13 cellular contexts compared by ENCODE assay signal in genomic region chr22:36205573-36205972, GRCh38. TPM values are rescaled to one million over a fixed set of nuclear protein-coding genes. Genes with fewer than 3 reads are reported as not detected.
DNase-seq lines count a peak whose midpoint lies in the region; ATAC-seq, FAIRE-seq and TF ChIP-seq lines count a peak whose summit lies in the region.
"Not testable (repeated sequence)": the region's sequence is repeated elsewhere in the genome, so short reads cannot be mapped to it uniquely, and the experiment has no call there.
"Had no signal": no experiment of that assay in that cellular context is flagged by ENCODE, and none has a peak within 500 bp of the region (broad histone marks: within the 10 kb centered on the region; RNA-seq: fewer than 3 reads in every experiment).

No MANE protein-coding gene starts in this region.

- peak overlapping the region; percentile 59 for H3K4me2 ChIP-seq in BLaER1
- H3K4me2 ChIP-seq in astrocyte (ENCODE audit: low read length); HepG2 (ENCODE audit: low read depth, low read length): not testable (repeated sequence)

- not testable (repeated sequence) for H3K27ac Mint-ChIP-seq in astrocyte (ENCODE audit: unreplicated experiment)
- peak overlapping the region; percentile 25 for H3K27ac Mint-ChIP-seq in stimulated activated memory B cell treated with anti-CD40 and anti-IgM and Interleukin-4, amounts not matched to agents 10 μg/mL and 1 μg/mL and 100 μg/mL, for 72 hours
- peak overlapping the region; percentile 28 for H3K27ac Mint-ChIP-seq in type B pancreatic cell

- H4K20me1 ChIP-seq in BLaER1; astrocyte (ENCODE audit: insufficient read depth, low read length); HepG2 (ENCODE audit: insufficient read depth, low read length): not testable (repeated sequence)

- H3K79me2 ChIP-seq in astrocyte (ENCODE audit: insufficient read depth, low read length); HepG2 (ENCODE audit: insufficient read depth, low read length): not testable (repeated sequence)

- CTCF ChIA-PET in HepG2 (lab: Yijun Ruan, JAX; ENCODE audit: low intra/inter-chr PET ratio, low total read pairs), result not testable (repeated sequence)

- not testable (repeated sequence) for H2AFZ ChIP-seq in astrocyte (ENCODE audit: low read depth, low read length); HepG2 (ENCODE audit: low read length)

- peaks cover 23% of the 10 kb centered on the region for H3K9me3 ChIP-seq in BLaER1
- not testable (repeated sequence) for H3K9me3 ChIP-seq in astrocyte (ENCODE audit: insufficient read depth, low read depth, low read length); HepG2 (ENCODE audit: low read length)

- in situ Hi-C loops in HepG2 (cut with HindIII; ENCODE audit: extremely low pct_ligation_motif_present, low pct_unique_long_range_greater_than_20kb), result not testable (repeated sequence)

- TF ChIP-seq CTCF in astrocyte (IDR thresholded peaks at IDR 0.05; ENCODE audit: insufficient read depth, low read depth, low read length); bronchial epithelial cell (IDR thresholded peaks at IDR 0.05; ENCODE audit: insufficient read depth, low read length, severe bottlenecking); HepG2 (CRISPR knock-in tag; IDR thresholded peaks at IDR 0.05); type B pancreatic cell (conservative IDR thresholded peaks at IDR 0.05): not testable (repeated sequence)

- DNase-seq in GM12891 (ENCODE audit: insufficient read length, low spot score); astrocyte (ENCODE audit: low read depth); bronchial epithelial cell (ENCODE audit: low read depth); HepG2 (ENCODE audit: low spot score); type B pancreatic cell (ENCODE audit: extremely low spot score, unreplicated experiment): not testable (repeated sequence)

- peaks cover 14% of the 10 kb centered on the region for H3K9me3 Mint-ChIP-seq in astrocyte (ENCODE audit: unreplicated experiment)
- not testable (repeated sequence) for H3K9me3 Mint-ChIP-seq in stimulated activated memory B cell treated with anti-CD40 and anti-IgM and Interleukin-4, amounts not matched to agents 10 μg/mL and 1 μg/mL and 100 μg/mL, for 72 hours; type B pancreatic cell

- H3K4me3 ChIP-seq in BLaER1; astrocyte (ENCODE audit: insufficient read depth, low read depth, low read length); bronchial epithelial cell (ENCODE audit: low read depth, low read length); HepG2 (replicated peaks in 1 of 3; ENCODE audit: insufficient read depth in 1 of 3, low read depth in 2 of 3, low read length in 3 of 3): not testable (repeated sequence)

- not testable (repeated sequence) for H3K36me3 ChIP-seq in BLaER1; astrocyte (ENCODE audit: insufficient read depth, low read length); bronchial epithelial cell (ENCODE audit: control insufficient read depth, insufficient read depth, low read length); HepG2 (replicated peaks in 1 of 2; ENCODE audit: control insufficient read depth in 1 of 2, insufficient read depth in 2 of 2, low read length in 2 of 2)

- not testable (repeated sequence) for TF ChIP-seq RAD21 in HepG2 (CRISPR knock-in tag; IDR thresholded peaks at IDR 0.05)

- H3K36me3 Mint-ChIP-seq in astrocyte (ENCODE audit: low read depth, unreplicated experiment); stimulated activated memory B cell treated with anti-CD40 and anti-IgM and Interleukin-4, amounts not matched to agents 10 μg/mL and 1 μg/mL and 100 μg/mL, for 72 hours; type B pancreatic cell: not testable (repeated sequence)

- ATAC-seq in HepG2, result peak; percentile 26; the same call in 1 of the 3 replicates
- ATAC-seq in stimulated activated memory B cell treated with anti-CD40 and anti-IgM and Interleukin-4, amounts not matched to agents 10 μg/mL and 1 μg/mL and 100 μg/mL, for 72 hours, result not testable (repeated sequence)

- TF ChIP-seq POLR2A in GM12891 (IDR thresholded peaks at IDR 0.05; ENCODE audit: low read depth, low read length); HepG2 (IDR thresholded peaks at IDR 0.05; ENCODE audit: insufficient read depth in 1 of 2, low read depth in 2 of 2, low read length in 2 of 2): not testable (repeated sequence)

- 14% methylated on average over 4 of the region's 5 CpGs for WGBS in HepG2 (ENCODE audit: low lambda C conversion rate)

- not testable (repeated sequence) for H3K27me3 ChIP-seq in BLaER1; astrocyte (ENCODE audit: insufficient read depth, low read length); bronchial epithelial cell (ENCODE audit: control insufficient read depth, insufficient read depth, low read length); HepG2 (ENCODE audit: control insufficient read depth in 1 of 2, insufficient read depth in 2 of 2, low read length in 2 of 2)

- TF ChIP-seq EP300 in HepG2 (IDR thresholded peaks at IDR 0.05; ENCODE audit: low read depth in 2 of 2, low read length in 2 of 2); HepG2 (CRISPR knock-in tag; IDR thresholded peaks at IDR 0.05; ENCODE audit: borderline replicate concordance): not testable (repeated sequence)

- H3K4me1 Mint-ChIP-seq in astrocyte (ENCODE audit: low read depth, unreplicated experiment), result not testable (repeated sequence)
- H3K4me1 Mint-ChIP-seq in stimulated activated memory B cell treated with anti-CD40 and anti-IgM and Interleukin-4, amounts not matched to agents 10 μg/mL and 1 μg/mL and 100 μg/mL, for 72 hours, result peaks cover 11% of the 10 kb centered on the region
- H3K4me1 Mint-ChIP-seq in type B pancreatic cell (ENCODE audit: unreplicated experiment), result peaks cover 39% of the 10 kb centered on the region

- H3K27ac ChIP-seq in BLaER1; astrocyte (ENCODE audit: low read depth, low read length); HepG2 (ENCODE audit: extremely low read length, insufficient read depth, low read length): not testable (repeated sequence)

- H3K4me1 ChIP-seq in BLaER1, result peaks cover 24% of the 10 kb centered on the region
- H3K4me1 ChIP-seq in astrocyte (ENCODE audit: insufficient read depth, low read length), result not testable (repeated sequence)
- H3K4me1 ChIP-seq in HepG2 (ENCODE audit: insufficient read depth, low read length), result peaks cover 78% of the 10 kb centered on the region

- POLR2A ChIA-PET in HepG2 (lab: Yijun Ruan, JAX), result not testable (repeated sequence)

- H3K27me3 Mint-ChIP-seq in astrocyte (ENCODE audit: low read depth, unreplicated experiment), result peaks cover 29% of the 10 kb centered on the region
- peaks cover 30% of the 10 kb centered on the region for H3K27me3 Mint-ChIP-seq in stimulated activated memory B cell treated with anti-CD40 and anti-IgM and Interleukin-4, amounts not matched to agents 10 μg/mL and 1 μg/mL and 100 μg/mL, for 72 hours
- not testable (repeated sequence) for H3K27me3 Mint-ChIP-seq in type B pancreatic cell

- H3K9ac ChIP-seq in BLaER1; astrocyte (ENCODE audit: low read length); HepG2 (ENCODE audit: insufficient read depth, low read depth, low read length): not testable (repeated sequence)

- peak; percentile 70 for FAIRE-seq in GM12891 (lab: Jason Lieb, UNC)
- FAIRE-seq in astrocyte (lab: Jason Lieb, UNC), result not testable (repeated sequence)
- peak; percentile 18 for FAIRE-seq in bronchial epithelial cell (lab: Jason Lieb, UNC)
- FAIRE-seq in HepG2 (lab: Jason Lieb, UNC), result peak; percentile 71

- H3K4me3 Mint-ChIP-seq in astrocyte (ENCODE audit: unreplicated experiment), result peak overlapping the region; percentile 27
- not testable (repeated sequence) for H3K4me3 Mint-ChIP-seq in stimulated activated memory B cell treated with anti-CD40 and anti-IgM and Interleukin-4, amounts not matched to agents 10 μg/mL and 1 μg/mL and 100 μg/mL, for 72 hours; type B pancreatic cell

- intact Hi-C loops in HepG2 (cut with micrococcal nuclease; ENCODE audit: unreplicated experiment), result loop anchor here (2.0 kb wide), 1 partner anchor 81 kb away; no protein-coding TSS in a partner anchor

- not testable (repeated sequence) for BruUV-seq in HepG2 (replicated peaks; lab: Mats Ljungman, UMichigan)

RNA-seq across cellular contexts. Expression of gene APOL4, which starts 4.0 kb away (rescaled TPM):
- 0.14 TPM for polyA plus RNA-seq in GM12891 (2012; ENCODE audit: low read depth, missing spikeins)
- total RNA-seq in astrocyte (0.07 TPM in 1 of 2 replicates, not detected in the other), bronchial epithelial cell (under 0.01 and 0.77 TPM in 2 replicates), HepG2 (2016; rRNA removed; fragmentation: Illumina TruSeq; extraction: Trizol) (0.45 and 0.77 TPM in 2 replicates), type B pancreatic cell (ENCODE audit: low replicate concordance) (0.67 and 1.4 TPM in 2 replicates)
- total RNA-seq in HepG2 (2016; cell fraction: cytosol; rRNA removed; fragmentation: Illumina TruSeq; extraction: Trizol; ENCODE audit: low read depth), result not detected in 2 replicates
- total RNA-seq in HepG2 (2016; cell fraction: insoluble cytoplasmic fraction; rRNA removed; fragmentation: Illumina TruSeq; extraction: Trizol), result 0.54 and 0.76 TPM in 2 replicates
- 0.15 and 0.45 TPM in 2 replicates for total RNA-seq in HepG2 (2016; cell fraction: membrane; rRNA removed; fragmentation: Illumina TruSeq; extraction: Trizol)
- total RNA-seq in HepG2 (2016; cell fraction: nucleus; rRNA removed; fragmentation: Illumina TruSeq; extraction: Trizol), result 0.78 and 0.91 TPM in 2 replicates
- polyA plus RNA-seq in HepG2 (2011; rRNA removed), result 2.8 and 4.9 TPM in 2 replicates
- polyA plus RNA-seq in HepG2 (2011; cell fraction: cytosol; rRNA removed), result 1.8 and 3.0 TPM in 2 replicates
- 5.6 and 9.1 TPM in 2 replicates for polyA plus RNA-seq in HepG2 (2011; cell fraction: nucleus; rRNA removed)
- polyA plus RNA-seq in HepG2 (2012), result 3.2 and 7.5 TPM in 2 replicates
- polyA plus RNA-seq in HepG2 (2016; cell fraction: cytosol; fragmentation: Illumina TruSeq; extraction: Trizol; ENCODE audit: low read depth), result 0.06 and 0.10 TPM in 2 replicates
- 0.57 and 0.62 TPM in 2 replicates for polyA plus RNA-seq in HepG2 (2016; cell fraction: insoluble cytoplasmic fraction; fragmentation: Illumina TruSeq; extraction: Trizol; ENCODE audit: low read depth)
- 0.11 and 0.16 TPM in 2 replicates for polyA plus RNA-seq in HepG2 (2016; cell fraction: membrane; fragmentation: Illumina TruSeq; extraction: Trizol; ENCODE audit: low read depth)
- polyA plus RNA-seq in HepG2 (2016; cell fraction: nucleus; fragmentation: Illumina TruSeq; extraction: Trizol; ENCODE audit: insufficient read depth, low read depth), result 0.96 and 1.2 TPM in 2 replicates
- 1.5 TPM in 1 of 2 replicates, not detected in the other for polyA minus RNA-seq in HepG2 (2011; rRNA and poly(A)+ RNA removed; ENCODE audit: low replicate concordance)
- 0.70 and 1.5 TPM in 2 replicates for polyA minus RNA-seq in HepG2 (2011; cell fraction: cytosol; rRNA and poly(A)+ RNA removed)
- polyA minus RNA-seq in HepG2 (2011; cell fraction: nucleus; rRNA and poly(A)+ RNA removed), result 0.90 and 2.7 TPM in 2 replicates
- total RNA-seq: A172; B cell; Caco-2; CD4-positive, alpha-beta T cell; CD8-positive, alpha-beta T cell had no signal
- polyA plus RNA-seq: A549 had no signal

RNA-seq across cellular contexts. Expression of gene APOL2, which starts 33.8 kb away (rescaled TPM):
- polyA plus RNA-seq in GM12891 (2012; ENCODE audit: low read depth, missing spikeins), result 22.2 TPM
- total RNA-seq in astrocyte (77.2 and 85.1 TPM in 2 replicates), bronchial epithelial cell (7.1 and 13.4 TPM in 2 replicates), HepG2 (2016; rRNA removed; fragmentation: Illumina TruSeq; extraction: Trizol) (28.7 and 34.3 TPM in 2 replicates), type B pancreatic cell (ENCODE audit: low replicate concordance) (23.7 and 30.4 TPM in 2 replicates)
- 2.5 and 3.6 TPM in 2 replicates for total RNA-seq in HepG2 (2016; cell fraction: cytosol; rRNA removed; fragmentation: Illumina TruSeq; extraction: Trizol; ENCODE audit: low read depth)
- 27.0 and 29.3 TPM in 2 replicates for total RNA-seq in HepG2 (2016; cell fraction: insoluble cytoplasmic fraction; rRNA removed; fragmentation: Illumina TruSeq; extraction: Trizol)
- 8.2 and 9.0 TPM in 2 replicates for total RNA-seq in HepG2 (2016; cell fraction: membrane; rRNA removed; fragmentation: Illumina TruSeq; extraction: Trizol)
- total RNA-seq in HepG2 (2016; cell fraction: nucleus; rRNA removed; fragmentation: Illumina TruSeq; extraction: Trizol), result 16.8 and 21.4 TPM in 2 replicates
- 51.2 and 94.4 TPM in 2 replicates for polyA plus RNA-seq in HepG2 (2011; rRNA removed)
- polyA plus RNA-seq in HepG2 (2011; cell fraction: cytosol; rRNA removed), result 53.4 and 72.6 TPM in 2 replicates
- 195 and 245 TPM in 2 replicates for polyA plus RNA-seq in HepG2 (2011; cell fraction: nucleus; rRNA removed)
- 58.3 and 88.7 TPM in 2 replicates for polyA plus RNA-seq in HepG2 (2012)
- 1.8 TPM in 2 replicates for polyA plus RNA-seq in HepG2 (2016; cell fraction: cytosol; fragmentation: Illumina TruSeq; extraction: Trizol; ENCODE audit: low read depth)
- polyA plus RNA-seq in HepG2 (2016; cell fraction: insoluble cytoplasmic fraction; fragmentation: Illumina TruSeq; extraction: Trizol; ENCODE audit: low read depth), result 20.2 and 26.3 TPM in 2 replicates
- polyA plus RNA-seq in HepG2 (2016; cell fraction: membrane; fragmentation: Illumina TruSeq; extraction: Trizol; ENCODE audit: low read depth), result 4.4 and 5.1 TPM in 2 replicates
- 31.6 and 34.2 TPM in 2 replicates for polyA plus RNA-seq in HepG2 (2016; cell fraction: nucleus; fragmentation: Illumina TruSeq; extraction: Trizol; ENCODE audit: insufficient read depth, low read depth)
- 34.5 and 120 TPM in 2 replicates for polyA minus RNA-seq in HepG2 (2011; rRNA and poly(A)+ RNA removed; ENCODE audit: low replicate concordance)
- 39.4 and 67.2 TPM in 2 replicates for polyA minus RNA-seq in HepG2 (2011; cell fraction: cytosol; rRNA and poly(A)+ RNA removed)
- polyA minus RNA-seq in HepG2 (2011; cell fraction: nucleus; rRNA and poly(A)+ RNA removed), result 44.7 and 77.3 TPM in 2 replicates

RNA-seq across cellular contexts. Expression of gene APOL3, which starts 45.0 kb away (rescaled TPM):
- polyA plus RNA-seq in GM12891 (2012; ENCODE audit: low read depth, missing spikeins), result 18.0 TPM
- total RNA-seq in astrocyte (2.3 and 2.5 TPM in 2 replicates), bronchial epithelial cell (0.13 TPM in 1 of 2 replicates, not detected in the other), HepG2 (2016; rRNA removed; fragmentation: Illumina TruSeq; extraction: Trizol) (5.4 and 6.3 TPM in 2 replicates), type B pancreatic cell (ENCODE audit: low replicate concordance) (2.0 and 2.3 TPM in 2 replicates)
- total RNA-seq in HepG2 (2016; cell fraction: cytosol; rRNA removed; fragmentation: Illumina TruSeq; extraction: Trizol; ENCODE audit: low read depth), result 0.71 and 1.1 TPM in 2 replicates
- 5.4 and 5.5 TPM in 2 replicates for total RNA-seq in HepG2 (2016; cell fraction: insoluble cytoplasmic fraction; rRNA removed; fragmentation: Illumina TruSeq; extraction: Trizol)
- 2.0 and 3.8 TPM in 2 replicates for total RNA-seq in HepG2 (2016; cell fraction: membrane; rRNA removed; fragmentation: Illumina TruSeq; extraction: Trizol)
- 2.5 and 4.5 TPM in 2 replicates for total RNA-seq in HepG2 (2016; cell fraction: nucleus; rRNA removed; fragmentation: Illumina TruSeq; extraction: Trizol)
- polyA plus RNA-seq in HepG2 (2011; rRNA removed), result 3.8 and 5.8 TPM in 2 replicates
- 4.1 and 4.6 TPM in 2 replicates for polyA plus RNA-seq in HepG2 (2011; cell fraction: cytosol; rRNA removed)
- polyA plus RNA-seq in HepG2 (2011; cell fraction: nucleus; rRNA removed), result 4.0 and 5.0 TPM in 2 replicates
- 4.2 and 4.9 TPM in 2 replicates for polyA plus RNA-seq in HepG2 (2012)
- polyA plus RNA-seq in HepG2 (2016; cell fraction: cytosol; fragmentation: Illumina TruSeq; extraction: Trizol; ENCODE audit: low read depth), result 0.36 and 0.58 TPM in 2 replicates
- 3.5 TPM in 2 replicates for polyA plus RNA-seq in HepG2 (2016; cell fraction: insoluble cytoplasmic fraction; fragmentation: Illumina TruSeq; extraction: Trizol; ENCODE audit: low read depth)
- 1.4 and 1.9 TPM in 2 replicates for polyA plus RNA-seq in HepG2 (2016; cell fraction: membrane; fragmentation: Illumina TruSeq; extraction: Trizol; ENCODE audit: low read depth)
- polyA plus RNA-seq in HepG2 (2016; cell fraction: nucleus; fragmentation: Illumina TruSeq; extraction: Trizol; ENCODE audit: insufficient read depth, low read depth), result 3.5 and 4.8 TPM in 2 replicates
- 1.1 and 6.2 TPM in 2 replicates for polyA minus RNA-seq in HepG2 (2011; rRNA and poly(A)+ RNA removed; ENCODE audit: low replicate concordance)
- polyA minus RNA-seq in HepG2 (2011; cell fraction: cytosol; rRNA and poly(A)+ RNA removed), result 2.2 and 2.3 TPM in 2 replicates
- polyA minus RNA-seq in HepG2 (2011; cell fraction: nucleus; rRNA and poly(A)+ RNA removed), result 2.4 and 7.7 TPM in 2 replicates
- total RNA-seq: Caco-2 had no signal
- polyA plus RNA-seq: A549 had no signal

RNA-seq across cellular contexts. Expression of gene APOL1, which starts 47.4 kb away (rescaled TPM):
- polyA plus RNA-seq in GM12891 (2012; ENCODE audit: low read depth, missing spikeins), result 46.5 TPM
- total RNA-seq in astrocyte (3.9 and 7.5 TPM in 2 replicates), bronchial epithelial cell (1.8 and 3.1 TPM in 2 replicates), HepG2 (2016; rRNA removed; fragmentation: Illumina TruSeq; extraction: Trizol) (11.2 and 20.3 TPM in 2 replicates), type B pancreatic cell (ENCODE audit: low replicate concordance) (5.4 and 6.8 TPM in 2 replicates)
- 2.3 and 2.8 TPM in 2 replicates for total RNA-seq in HepG2 (2016; cell fraction: cytosol; rRNA removed; fragmentation: Illumina TruSeq; extraction: Trizol; ENCODE audit: low read depth)
- 10.1 and 20.9 TPM in 2 replicates for total RNA-seq in HepG2 (2016; cell fraction: insoluble cytoplasmic fraction; rRNA removed; fragmentation: Illumina TruSeq; extraction: Trizol)
- total RNA-seq in HepG2 (2016; cell fraction: membrane; rRNA removed; fragmentation: Illumina TruSeq; extraction: Trizol), result 3.2 and 3.4 TPM in 2 replicates
- 19.4 and 20.3 TPM in 2 replicates for total RNA-seq in HepG2 (2016; cell fraction: nucleus; rRNA removed; fragmentation: Illumina TruSeq; extraction: Trizol)
- polyA plus RNA-seq in HepG2 (2011; rRNA removed), result 75.0 and 124 TPM in 2 replicates
- polyA plus RNA-seq in HepG2 (2011; cell fraction: cytosol; rRNA removed), result 57.2 and 84.6 TPM in 2 replicates
- polyA plus RNA-seq in HepG2 (2011; cell fraction: nucleus; rRNA removed), result 110 and 144 TPM in 2 replicates
- polyA plus RNA-seq in HepG2 (2012), result 126 and 159 TPM in 2 replicates
- 2.5 and 2.9 TPM in 2 replicates for polyA plus RNA-seq in HepG2 (2016; cell fraction: cytosol; fragmentation: Illumina TruSeq; extraction: Trizol; ENCODE audit: low read depth)
- 12.0 and 13.0 TPM in 2 replicates for polyA plus RNA-seq in HepG2 (2016; cell fraction: insoluble cytoplasmic fraction; fragmentation: Illumina TruSeq; extraction: Trizol; ENCODE audit: low read depth)
- polyA plus RNA-seq in HepG2 (2016; cell fraction: membrane; fragmentation: Illumina TruSeq; extraction: Trizol; ENCODE audit: low read depth), result 3.3 and 3.8 TPM in 2 replicates
- 37.3 and 42.3 TPM in 2 replicates for polyA plus RNA-seq in HepG2 (2016; cell fraction: nucleus; fragmentation: Illumina TruSeq; extraction: Trizol; ENCODE audit: insufficient read depth, low read depth)
- 2.0 and 61.9 TPM in 2 replicates for polyA minus RNA-seq in HepG2 (2011; rRNA and poly(A)+ RNA removed; ENCODE audit: low replicate concordance)
- 61.5 and 88.3 TPM in 2 replicates for polyA minus RNA-seq in HepG2 (2011; cell fraction: cytosol; rRNA and poly(A)+ RNA removed)
- 34.2 and 54.7 TPM in 2 replicates for polyA minus RNA-seq in HepG2 (2011; cell fraction: nucleus; rRNA and poly(A)+ RNA removed)
